Comparison of ENCODE assay signal across 20 cellular contexts in the genomic region with DNA sequence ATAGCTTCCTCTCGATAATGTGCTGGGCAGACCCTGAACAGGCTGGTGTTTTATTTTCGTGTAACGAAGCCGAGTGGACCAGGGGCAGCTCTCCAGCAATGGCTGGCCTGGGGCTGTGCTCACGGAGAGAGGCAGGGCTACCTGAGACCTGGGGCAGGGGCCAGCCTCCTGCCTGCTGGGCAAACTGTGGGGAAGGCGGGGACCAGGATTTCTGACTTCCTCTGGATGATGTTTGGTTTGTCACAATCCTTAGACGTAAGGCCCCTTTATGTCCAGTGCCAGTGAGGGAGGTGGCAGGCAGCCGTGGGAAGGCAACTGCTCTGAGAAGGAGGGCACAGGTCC.
"Had no signal": no experiment of that assay in that cellular context is flagged by ENCODE, and none has a peak within 500 bp of the region (broad histone marks: within the 10 kb centered on the region; RNA-seq: fewer than 3 reads in every experiment).

No MANE protein-coding gene starts in this region.

- H3K4me1 Mint-ChIP-seq: stimulated activated effector memory CD8-positive, alpha-beta T cell treated with anti-CD3 and anti-CD28 coated beads, Interleukin-12 subunit alpha, Interleukin-12 subunit beta, amount 100 ng/mL, for 72 hours had no signal

- H3K4me3 ChIP-seq: adrenal gland, heart right ventricle, lung, pancreas, stomach, testis had no signal

- DNase-seq: activated CD4-positive, alpha-beta T cell treated with anti-CD3 and anti-CD28 coated beads, Interleukin-2, amount 50 U/mL, for 4 hours; activated gamma-delta T cell treated with Interleukin-2 at 50 U/mL for 16 hours; adrenal gland; cerebellar nuclear complex; effector CD8-positive, alpha-beta T cell; heart right ventricle; left cardiac atrium; naive B cell; pancreas; stimulated activated CD4-positive, alpha-beta T cell treated with anti-CD3 and anti-CD28 coated beads, Interleukin-4, amount 100 ng/mL, for 24 hours; stomach; testis had no signal

- H3K36me3 ChIP-seq: adrenal gland, esophagus muscularis mucosa, gastroesophageal sphincter, heart right ventricle, pancreas, stomach had no signal

- H3K9me3 ChIP-seq: adrenal gland, esophagus muscularis mucosa, gastroesophageal sphincter, heart right ventricle, pancreas, stomach, testis had no signal

- H3K9me3 Mint-ChIP-seq: activated naive CD4-positive, alpha-beta T cell treated with anti-CD3 and anti-CD28 coated beads, Interleukin-2, amount 50 U/mL, for 72 hours; activated T-helper 1 cell treated with anti-CD3 and anti-CD28 coated beads, Interleukin-12 subunit alpha, Interleukin-12 subunit beta, Interleukin-2, Interleukin-4 antibody, amounts not matched to agents 30 ng/mL and 10 ng/mL and 1 ng/mL, durations not matched to agents 14 hours and 24 hours and 36 hours; naive B cell; stimulated activated effector memory CD8-positive, alpha-beta T cell treated with anti-CD3 and anti-CD28 coated beads, Interleukin-12 subunit alpha, Interleukin-12 subunit beta, amount 100 ng/mL, for 72 hours; T-helper 1 cell treated with Interleukin-12 subunit alpha and Interleukin-12 subunit beta and Interleukin-4 antibody, amounts not matched to agents 30 μg/mL and 1 μg/mL, for 36 hours had no signal

- H3K36me3 Mint-ChIP-seq: activated naive CD4-positive, alpha-beta T cell treated with anti-CD3 and anti-CD28 coated beads, Interleukin-2, amount 50 U/mL, for 72 hours; naive B cell; stimulated activated effector memory CD8-positive, alpha-beta T cell treated with anti-CD3 and anti-CD28 coated beads, Interleukin-12 subunit alpha, Interleukin-12 subunit beta, amount 100 ng/mL, for 72 hours had no signal

- H3K27ac Mint-ChIP-seq: activated T-helper 1 cell treated with anti-CD3 and anti-CD28 coated beads, Interleukin-12 subunit alpha, Interleukin-12 subunit beta, Interleukin-2, Interleukin-4 antibody, amounts not matched to agents 30 ng/mL and 10 ng/mL and 1 ng/mL, durations not matched to agents 14 hours and 24 hours and 36 hours; naive B cell; stimulated activated effector memory CD8-positive, alpha-beta T cell treated with anti-CD3 and anti-CD28 coated beads, Interleukin-12 subunit alpha, Interleukin-12 subunit beta, amount 100 ng/mL, for 72 hours; T-helper 1 cell treated with Interleukin-12 subunit alpha and Interleukin-12 subunit beta and Interleukin-4 antibody, amounts not matched to agents 30 μg/mL and 1 μg/mL, for 36 hours had no signal

- H3K27me3 ChIP-seq: adrenal gland, esophagus muscularis mucosa, gastroesophageal sphincter, heart right ventricle, pancreas, stomach, testis had no signal

- FAIRE-seq: bronchial epithelial cell, pancreas had no signal

- H3K4me1 ChIP-seq: adrenal gland, pancreas, testis had no signal

- H3K27ac ChIP-seq: adrenal gland, heart right ventricle, pancreas, testis had no signal

- H3K4me3 Mint-ChIP-seq: activated T-helper 1 cell treated with anti-CD3 and anti-CD28 coated beads, Interleukin-12 subunit alpha, Interleukin-12 subunit beta, Interleukin-2, Interleukin-4 antibody, amounts not matched to agents 30 ng/mL and 10 ng/mL and 1 ng/mL, durations not matched to agents 14 hours and 24 hours and 36 hours; naive B cell; stimulated activated effector memory CD8-positive, alpha-beta T cell treated with anti-CD3 and anti-CD28 coated beads, Interleukin-12 subunit alpha, Interleukin-12 subunit beta, amount 100 ng/mL, for 72 hours; T-helper 1 cell treated with Interleukin-12 subunit alpha and Interleukin-12 subunit beta and Interleukin-4 antibody, amounts not matched to agents 30 μg/mL and 1 μg/mL, for 36 hours had no signal
